Comparison of ENCODE assay signal across 10 cellular contexts in the genomic region with DNA sequence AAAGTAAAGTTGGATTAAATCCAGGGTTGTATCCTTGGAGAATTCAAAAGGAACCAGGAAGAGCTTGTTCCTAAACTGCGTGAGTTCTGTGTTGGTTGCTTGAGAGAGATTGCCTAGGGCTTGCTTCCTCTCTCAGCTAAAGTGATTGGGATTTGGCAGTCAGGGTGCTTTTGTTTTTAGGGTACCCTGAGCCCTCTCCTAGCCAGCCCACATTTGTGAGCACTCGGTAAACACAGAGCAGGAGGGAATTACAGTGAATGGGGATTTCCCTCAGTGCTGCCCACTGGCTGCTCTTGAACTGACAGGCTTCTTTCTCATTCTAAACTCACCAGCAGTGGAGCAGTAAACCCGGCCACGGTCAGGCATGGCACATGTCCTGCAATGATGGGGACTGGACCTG.
DNase-seq lines count a peak whose midpoint lies in the region; ATAC-seq and TF ChIP-seq lines count a peak whose summit lies in the region.
"Had no signal": no experiment of that assay in that cellular context is flagged by ENCODE, and none has a peak within 500 bp of the region (broad histone marks: within the 10 kb centered on the region; RNA-seq: fewer than 3 reads in every experiment).

No MANE protein-coding gene starts in this region.

- intact Hi-C loops in colonic mucosa (cut with DNase I) (no loop called here), lower lobe of right lung (cut with DNase I) (no loop called here)

- H3K4me3 ChIP-seq in colonic mucosa (no peak overlapping the region), lower lobe of right lung (no peak overlapping the region)

- TF ChIP-seq CTCF in AG09319 (IDR thresholded peaks at IDR 0.05; ENCODE audit: low read depth, low read length), result peak; percentile 15
- TF ChIP-seq CTCF in colonic mucosa (IDR thresholded peaks at IDR 0.05), result no peak
- TF ChIP-seq CTCF in lower lobe of right lung (IDR thresholded peaks at IDR 0.05), result no peak

- H3K9ac ChIP-seq in colonic mucosa (ENCODE audit: low read depth in 2 of 2, low read length in 2 of 2), result peak overlapping the region in 1 of 2 donors; percentile 37

- H3K27ac ChIP-seq in colonic mucosa (no peak overlapping the region), lower lobe of right lung (no peak overlapping the region)

- H3K4me1 ChIP-seq in colonic mucosa, result peaks cover 8% of the 10 kb centered on the region
- peaks cover 22% of the 10 kb centered on the region for H3K4me1 ChIP-seq in lower lobe of right lung

- no peaks in the 10 kb centered on the region for H3K27me3 ChIP-seq in colonic mucosa
- no peaks in the 10 kb centered on the region for H3K27me3 ChIP-seq in lower lobe of right lung (ENCODE audit: low read depth)

- TF ChIP-seq POLR2A in GM18505 (IDR thresholded peaks at IDR 0.05; ENCODE audit: borderline replicate concordance, extremely low read depth, insufficient read depth, insufficient read length), result no peak

- DNase-seq in AG09319 (ENCODE audit: extremely low read depth, low read depth) (no peak), NCI-H69 (lab: John Stamatoyannopoulos, UW) (peak; percentile 20), colonic mucosa (peak; percentile 24), lower lobe of right lung (no peak), dedifferentiated amniotic fluid mesenchymal stem cell (ENCODE audit: extremely low spot score) (no peak)
- DNase-seq: activated CD8-positive, alpha-beta memory T cell treated with anti-CD3 and anti-CD28 coated beads, Interleukin-2, amount 10 ng/mL, durations not matched to agents 7 days and 5 days; CD4-positive, alpha-beta T cell had no signal

- no peaks in the 10 kb centered on the region for H3K9me3 ChIP-seq in colonic mucosa
- H3K9me3 ChIP-seq in lower lobe of right lung, result no peaks in the 10 kb centered on the region

- peak; percentile 69 to 76 for ATAC-seq in lower lobe of right lung
- ATAC-seq in HG03108 (IDR thresholded peaks at IDR 0.05; ENCODE audit: unreplicated experiment), result no peak
- ATAC-seq in HG02870 (IDR thresholded peaks at IDR 0.05; ENCODE audit: unreplicated experiment), result no peak
- ATAC-seq in GM18505 (IDR thresholded peaks at IDR 0.05; ENCODE audit: unreplicated experiment), result no peak
- ATAC-seq: activated CD8-positive, alpha-beta memory T cell treated with anti-CD3 and anti-CD28 coated beads, Interleukin-2, amount 10 ng/mL, durations not matched to agents 7 days and 5 days had no signal

- H3K36me3 ChIP-seq in colonic mucosa, result no peaks in the 10 kb centered on the region
- peaks cover under 1% of the 10 kb centered on the region for H3K36me3 ChIP-seq in lower lobe of right lung

Comparison
In these comparisons a context has a peak if more than half of its experiments do, and no peak if none do; other contexts are left out.
1. DNase-seq: peak in NCI-H69 (single experiment) and colonic mucosa (single experiment); none in AG09319 (single experiment), lower lobe of right lung (single experiment) and dedifferentiated amniotic fluid mesenchymal stem cell (single experiment).
2. ATAC-seq: peak in lower lobe of right lung (2 of 2); none in HG03108 (single experiment), HG02870 (single experiment) and GM18505 (single experiment).